ENCODE assay signal across 7 cellular contexts in the genomic region with DNA sequence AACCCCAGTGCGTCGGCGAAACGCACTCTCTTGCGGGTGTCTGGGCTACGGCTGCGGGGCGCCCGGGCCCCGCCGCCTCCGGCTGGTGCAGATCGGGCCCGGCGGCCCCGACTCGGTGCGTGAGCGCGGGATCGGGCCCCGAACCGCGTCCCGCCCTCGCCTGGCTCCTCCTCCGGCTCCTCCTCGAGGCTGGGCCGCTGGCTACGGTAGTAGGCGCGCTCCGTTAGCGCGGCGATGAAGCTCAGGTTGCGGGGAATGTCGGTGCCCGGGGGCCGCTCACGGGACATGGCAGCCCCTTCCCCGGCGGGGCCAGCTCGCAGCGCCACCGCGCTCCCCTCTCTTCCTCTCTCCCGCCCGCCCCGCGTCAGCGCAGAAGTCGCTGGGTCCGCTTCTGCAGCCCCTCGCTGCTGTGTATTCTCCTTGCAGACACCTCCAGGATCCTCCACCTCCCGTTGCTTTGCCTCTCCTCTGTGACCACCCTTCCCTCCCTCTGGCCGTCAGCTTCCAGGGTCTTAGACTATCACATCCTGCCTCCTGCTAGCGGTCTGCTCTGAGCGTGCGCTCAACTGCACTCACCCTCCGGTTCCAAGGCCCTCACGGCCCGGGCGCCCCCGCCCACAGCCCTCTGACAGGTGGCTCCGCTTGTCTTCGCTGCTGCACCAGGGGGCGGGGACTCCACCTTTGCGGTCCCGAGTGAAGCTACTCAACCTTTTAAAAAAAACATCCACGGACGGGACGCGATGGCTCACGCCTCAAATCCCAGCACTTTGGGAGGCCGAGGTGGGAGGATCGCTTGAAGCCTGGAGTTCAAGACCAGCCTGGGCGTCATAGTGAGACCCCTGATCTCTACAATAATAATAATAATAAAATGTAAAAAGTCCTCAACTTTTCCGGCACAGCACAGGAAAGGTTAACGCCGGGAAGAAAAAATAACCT. TPM values are rescaled to one million over a fixed set of nuclear protein-coding genes. Genes with fewer than 3 reads are reported as not detected.
A peak's percentile ranks its signal among the peaks of the same experiment; 100 is the strongest.
DNase-seq lines count a peak whose midpoint lies in the region; ATAC-seq, FAIRE-seq and TF ChIP-seq lines count a peak whose summit lies in the region.

A gene with protein sequence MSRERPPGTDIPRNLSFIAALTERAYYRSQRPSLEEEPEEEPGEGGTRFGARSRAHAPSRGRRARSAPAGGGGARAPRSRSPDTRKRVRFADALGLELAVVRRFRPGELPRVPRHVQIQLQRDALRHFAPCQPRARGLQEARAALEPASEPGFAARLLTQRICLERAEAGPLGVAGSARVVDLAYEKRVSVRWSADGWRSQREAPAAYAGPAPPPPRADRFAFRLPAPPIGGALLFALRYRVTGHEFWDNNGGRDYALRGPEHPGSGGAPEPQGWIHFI (minus strand): TSS at position 570 of the 936 bp plus-strand sequence. CDS start 283 bp downstream, at position 287.

- H3K4me1 ChIP-seq in breast epithelium (peaks cover 9 to 27% of the 10 kb centered on the region in 2 donors), keratinocyte (ENCODE audit: control insufficient read depth, extremely low read depth, insufficient read depth, low read length) (peaks cover 42% of the 10 kb centered on the region)

- intact Hi-C loops in breast epithelium (cut with DNase I; ENCODE audit: low total_unique reads) = loop anchor here (10.0 kb wide), 1 partner anchor 252 kb away; the partner anchor contains the start of genes THTPA and ZFHX2

- no peak for TF ChIP-seq POLR2A in breast epithelium (IDR thresholded peaks at IDR 0.05)

- H3K27ac ChIP-seq in WERI-Rb-1 (peak within 1 kb of the TSS; percentile 94), breast epithelium (peak within 1 kb of the TSS; percentile 99), keratinocyte (ENCODE audit: control insufficient read depth, insufficient read depth, low read length) (peak within 1 kb of the TSS; percentile 81)

- no peak for FAIRE-seq in keratinocyte (lab: Jason Lieb, UNC)

- H3K9me3 ChIP-seq in WERI-Rb-1 (ENCODE audit: severe bottlenecking) (no peaks in the 10 kb centered on the region), breast epithelium (no peaks in the 10 kb centered on the region), keratinocyte (ENCODE audit: control insufficient read depth, low read depth, low read length) (no peaks in the 10 kb centered on the region)

- peaks cover 20% of the 10 kb centered on the region for H3K36me3 ChIP-seq in WERI-Rb-1
- no peaks in the 10 kb centered on the region for H3K36me3 ChIP-seq in breast epithelium
- peaks cover 0 to 4% of the 10 kb centered on the region in 2 experiments for H3K36me3 ChIP-seq in keratinocyte (ENCODE audit: control insufficient read depth in 2 of 2, extremely low read depth in 1 of 2, insufficient read depth in 2 of 2, low read length in 2 of 2)

- H3K27me3 ChIP-seq in WERI-Rb-1 (ENCODE audit: insufficient read depth, low read depth, severe bottlenecking) = no peaks in the 10 kb centered on the region
- no peaks in the 10 kb centered on the region for H3K27me3 ChIP-seq in breast epithelium
- no peaks in the 10 kb centered on the region for H3K27me3 ChIP-seq in keratinocyte (ENCODE audit: control insufficient read depth, extremely low read depth, insufficient read depth, low read length)

- DNase-seq in NCI-H2107 (lab: John Stamatoyannopoulos, UW) = peak; percentile 71
- peak; percentile 92 for DNase-seq in WERI-Rb-1
- DNase-seq in breast epithelium (ENCODE audit: low spot score in 2 of 2) = peak in 1 of 2 donors; percentile 65
- no peak for DNase-seq in keratinocyte (ENCODE audit: low read depth, low spot score)
- DNase-seq in stimulated activated CD4-positive, alpha-beta T cell treated with anti-CD3 and anti-CD28 coated beads, Interleukin-15, amount 100 ng/mL, for 1 hour (ENCODE audit: low read depth in 1 of 2, low spot score in 1 of 2) = peak; percentile 77 to 79

- TF ChIP-seq CTCF in WERI-Rb-1 (IDR thresholded peaks at IDR 0.05; ENCODE audit: low read depth, low read length) = no peak
- no peak for TF ChIP-seq CTCF in breast epithelium (IDR thresholded peaks at IDR 0.05)
- no peak for TF ChIP-seq CTCF in keratinocyte (optimal IDR thresholded peaks at IDR 0.05 in 1 of 3, IDR thresholded peaks at IDR 0.05 in 1 of 3, conservative IDR thresholded peaks at IDR 0.05 in 1 of 3; ENCODE audit: extremely low read depth in 1 of 3, insufficient read depth in 2 of 3, low read length in 3 of 3)

- ATAC-seq in GM18511 (IDR thresholded peaks at IDR 0.05; ENCODE audit: unreplicated experiment) = peak; percentile 46
- peak; percentile 25 for ATAC-seq in HG02973 (IDR thresholded peaks at IDR 0.05; ENCODE audit: unreplicated experiment)

- no peaks in the 10 kb centered on the region for H3K9me1 ChIP-seq in keratinocyte (ENCODE audit: control insufficient read depth, extremely low read depth, insufficient read depth, low read length)

- peak within 1 kb of the TSS; percentile 79 for H3K4me3 ChIP-seq in WERI-Rb-1 (ENCODE audit: low read depth, low read length)
- peak within 1 kb of the TSS; percentile 65 to 90 (median 86) for H3K4me3 ChIP-seq in breast epithelium
- H3K4me3 ChIP-seq in keratinocyte (ENCODE audit: control insufficient read depth in 2 of 3, extremely low read depth in 1 of 3, insufficient read depth in 2 of 3, low read depth in 1 of 3, low read length in 3 of 3) = peak within 1 kb of the TSS; percentile 49 to 80 (median 77)

- dilution Hi-C loops in keratinocyte (cut with MboI; ENCODE audit: extremely low pct_ligation_motif_present, low sequenced_read_pairs) = no loop called here

- no peaks in the 10 kb centered on the region for H4K20me1 ChIP-seq in keratinocyte (ENCODE audit: control insufficient read depth, extremely low read depth, insufficient read depth, low read length)

- peak within 1 kb of the TSS; percentile 93 for H3K4me2 ChIP-seq in keratinocyte (ENCODE audit: control insufficient read depth, extremely low read depth, insufficient read depth, low read depth, low read length)

- H2AFZ ChIP-seq in keratinocyte (ENCODE audit: control insufficient read depth, low read length) = peak within 1 kb of the TSS; percentile 95

- H3K79me2 ChIP-seq in keratinocyte (ENCODE audit: control insufficient read depth, insufficient read depth, low read length) = peaks cover 9% of the 10 kb centered on the region

- H3K9ac ChIP-seq in keratinocyte (ENCODE audit: control insufficient read depth, extremely low read depth, insufficient read depth, low read length) = peak within 1 kb of the TSS; percentile 83

RNA-seq across cellular contexts. Expression of the gene that starts here (rescaled TPM):
- total RNA-seq in breast epithelium = 10 to 100 TPM in 1 of 3 donors, 1 to 10 TPM in 2; 8.2 to 11.6 (median 9.4) TPM
- polyA plus RNA-seq in keratinocyte = 1.6 to 2.5 TPM (median 1.9 TPM) in 3 replicates
- 0.97 TPM for polyA plus RNA-seq in keratinocyte (2011; ENCODE audit: low read depth)
- polyA plus RNA-seq in keratinocyte (2011; cell fraction: cytosol; rRNA removed) = 0.55 and 0.56 TPM in 2 replicates
- 8.6 and 11.6 TPM in 2 replicates for polyA plus RNA-seq in keratinocyte (2011; cell fraction: nucleus; rRNA removed)
- 0.95 and 5.5 TPM in 2 replicates for polyA plus RNA-seq in keratinocyte (2012; ENCODE audit: low replicate concordance)
- polyA minus RNA-seq in keratinocyte = 0.95 to 1.4 TPM (median 0.96 TPM) in 3 replicates
- 4.8 TPM for polyA minus RNA-seq in keratinocyte (2011; cell fraction: cytosol; rRNA and poly(A)+ RNA removed)
- 0.53 and 1.4 TPM in 2 replicates for polyA minus RNA-seq in keratinocyte (2011; cell fraction: nucleus; rRNA and poly(A)+ RNA removed)
